In genomic region chr6:37257634-37258404, GRCh38 we compare ENCODE assay signal across 8 cellular contexts. TPM values are rescaled to one million over a fixed set of nuclear protein-coding genes. Genes with fewer than 3 reads are reported as not detected.
DNase-seq lines count a peak whose midpoint lies in the region; ATAC-seq lines count a peak whose summit lies in the region.

Gene TBC1D22B (plus strand): TSS chr6:37257772. CDS start chr6:37257918, 146 bp downstream.
Gene TMEM217 (minus strand): TSS chr6:37258144. CDS start chr6:37219030, 39,114 bp downstream.

- ATAC-seq in GM19372 (IDR thresholded peaks at IDR 0.05; ENCODE audit: low read depth, unreplicated experiment) (peak; percentile 96), HG03521 (IDR thresholded peaks at IDR 0.05; ENCODE audit: unreplicated experiment) (peak; percentile 97), left lobe of liver (peak; percentile 99)

- DNase-seq in C1 segment of cervical spinal cord (lab: John Stamatoyannopoulos, UW) (peak; percentile 59 to 96 (median 91)), NCI-H69 (lab: John Stamatoyannopoulos, UW) (peak; percentile 99), dedifferentiated amniotic fluid mesenchymal stem cell (ENCODE audit: extremely low spot score) (peak; percentile 94), left lobe of liver (ENCODE audit: low spot score) (peak; percentile 98)
- peak; percentile 95 for DNase-seq in activated CD4-positive, alpha-beta T cell treated with anti-CD3 and anti-CD28 coated beads, Interleukin-2, amount 50 U/mL, for 1 hour
- DNase-seq in stimulated activated CD4-positive, alpha-beta T cell treated with anti-CD3 and anti-CD28 coated beads, Interleukin-2, amount 100 ng/mL, for 24 hours, result peak; percentile 95 to 96

RNA-seq across cellular contexts. Expression of gene TBC1D22B, which starts in this region (rescaled TPM):
- total RNA-seq in left lobe of liver, result 2.1 TPM

RNA-seq across cellular contexts. Expression of gene TMEM217, which starts in this region (rescaled TPM):
- not detected for total RNA-seq in left lobe of liver

Comparison
In these comparisons a context has a peak if more than half of its experiments do, and no peak if none do; other contexts are left out.
1. Peak in every context shown above with its lines: DNase-seq and ATAC-seq.